Comparison of ENCODE assay signal across 8 cellular contexts in genomic region chr17:49035470-49036269, GRCh38. TPM values are rescaled to one million over a fixed set of nuclear protein-coding genes. Genes with fewer than 3 reads are reported as not detected.
DNase-seq lines count a peak whose midpoint lies in the region; ATAC-seq and TF ChIP-seq lines count a peak whose summit lies in the region.

No MANE protein-coding gene starts in this region.

- peak; percentile 29 for DNase-seq in activated B cell treated with CpG ODN at 0.5 μM for 24 hours
- DNase-seq in fibroblast of lung (ENCODE audit: low read depth in 2 of 2): peak; percentile 33 to 54
- DNase-seq in posterior vena cava (ENCODE audit: low spot score): peak; percentile 86

- no peak overlapping the region for H3K27ac Mint-ChIP-seq in activated B cell treated with CpG ODN at 0.5 μM for 24 hours

- no peaks in the 10 kb centered on the region for H4K20me1 ChIP-seq in fibroblast of lung (ENCODE audit: control insufficient read depth, extremely low read depth, insufficient read depth, low read length)

- H3K4me3 Mint-ChIP-seq in activated B cell treated with CpG ODN at 0.5 μM for 24 hours: no peak overlapping the region

- H2AFZ ChIP-seq in fibroblast of lung (ENCODE audit: low read length): peak overlapping the region; percentile 64

- no peaks in the 10 kb centered on the region for H3K79me2 ChIP-seq in fibroblast of lung (ENCODE audit: control insufficient read depth, insufficient read depth, low read length)

- peaks cover 6% of the 10 kb centered on the region for H3K4me1 Mint-ChIP-seq in activated B cell treated with CpG ODN at 0.5 μM for 24 hours

- H3K27me3 ChIP-seq in fibroblast of lung (ENCODE audit: control insufficient read depth, insufficient read depth, low read length): no peaks in the 10 kb centered on the region

- CTCF ChIA-PET in activated B cell treated with CpG ODN at 0.5 μM for 24 hours (lab: Charles Lee): interaction anchor here (0.6 to 2.7 kb wide), 8 partner anchors 19 to 364 kb away, joined by 3 to 13 read pairs (median 4); no protein-coding TSS in a partner anchor

- peak overlapping the region; percentile 71 for H3K4me2 ChIP-seq in fibroblast of lung (ENCODE audit: extremely low read depth, insufficient read depth, low read length)

- peak overlapping the region; percentile 35; the same call in 1 of the 2 replicates for H3K9ac ChIP-seq in ES-I3 (ENCODE audit: low read depth, low read length)
- no peak overlapping the region for H3K9ac ChIP-seq in fibroblast of lung (ENCODE audit: insufficient read depth, low read length)

- no peaks in the 10 kb centered on the region for H3K36me3 Mint-ChIP-seq in activated B cell treated with CpG ODN at 0.5 μM for 24 hours (ENCODE audit: low read depth)

- peaks cover 8% of the 10 kb centered on the region for H3K27me3 Mint-ChIP-seq in activated B cell treated with CpG ODN at 0.5 μM for 24 hours

- H3K9me3 ChIP-seq in ES-I3 (ENCODE audit: control insufficient read depth, insufficient read depth, low read length) (no peaks in the 10 kb centered on the region), fibroblast of lung (ENCODE audit: control insufficient read depth, insufficient read depth, low read depth, low read length) (no peaks in the 10 kb centered on the region)

- POLR2A ChIA-PET in activated B cell treated with CpG ODN at 0.5 μM for 24 hours (lab: Charles Lee): no interaction called here

- H3K36me3 ChIP-seq in ES-I3 (ENCODE audit: insufficient read depth, low read length): peaks cover 53% of the 10 kb centered on the region
- H3K36me3 ChIP-seq in fibroblast of lung (ENCODE audit: control insufficient read depth, insufficient read depth, low read length): no peaks in the 10 kb centered on the region

- H3K4me3 ChIP-seq in fibroblast of lung (replicated peaks in 1 of 4; ENCODE audit: control extremely low read depth in 1 of 4, insufficient read depth in 1 of 4, low read depth in 3 of 4, low read length in 4 of 4): peak overlapping the region in 2 of 4 experiments; percentile 15 to 33

- peaks cover 2% of the 10 kb centered on the region for H3K9me3 Mint-ChIP-seq in activated B cell treated with CpG ODN at 0.5 μM for 24 hours

- ATAC-seq in activated B cell treated with CpG ODN at 0.5 μM for 24 hours (ENCODE audit: low read depth) (peak; percentile 64), GM18867 (IDR thresholded peaks at IDR 0.05; ENCODE audit: unreplicated experiment) (no peak), GM19455 (IDR thresholded peaks at IDR 0.05; ENCODE audit: unreplicated experiment) (no peak), GM19351 (IDR thresholded peaks at IDR 0.05; ENCODE audit: unreplicated experiment) (no peak)

- H3K27ac ChIP-seq in fibroblast of lung (ENCODE audit: insufficient read depth, low read length): no peak overlapping the region

- intact Hi-C loops in activated B cell treated with CpG ODN at 0.5 μM for 24 hours (cut with micrococcal nuclease): no loop called here
- intact Hi-C loops in posterior vena cava (cut with DNase I): loop anchor here (10.0 kb wide), 3 partner anchors 131 to 231 kb away; partner anchors contain the start of gene UBE2Z (in 1 of the 2)

- peaks cover 16% of the 10 kb centered on the region for H3K4me1 ChIP-seq in ES-I3 (ENCODE audit: insufficient read depth, low read length)
- H3K4me1 ChIP-seq in fibroblast of lung (ENCODE audit: control insufficient read depth, extremely low read depth, insufficient read depth, low read length): no peaks in the 10 kb centered on the region

- TF ChIP-seq CTCF in LNCAP (IDR thresholded peaks at IDR 0.05) (peak; percentile 83), activated B cell treated with CpG ODN at 0.5 μM for 24 hours (IDR thresholded peaks at IDR 0.05) (no peak), fibroblast of lung (conservative IDR thresholded peaks at IDR 0.05 in 1 of 2, IDR thresholded peaks at IDR 0.05 in 1 of 2; ENCODE audit: low read depth in 1 of 2, low read length in 2 of 2) (peak; percentile 90 to 91)

RNA-seq across cellular contexts. Expression of gene IGF2BP1, which starts 38.5 kb away (rescaled TPM):
- total RNA-seq in activated B cell treated with CpG ODN at 0.5 μM for 24 hours (0.10 and 0.40 TPM in 2 replicates), fibroblast of lung (under 0.01 TPM in 2 replicates), posterior vena cava (under 1 TPM in 1 of 2 donors, not detected in 1; 0.05 TPM)
- polyA plus RNA-seq in fibroblast of lung: 1.1 and 1.4 TPM in 2 replicates
- polyA plus RNA-seq in fibroblast of lung (2012): 1.6 and 1.9 TPM in 2 replicates
- polyA minus RNA-seq in fibroblast of lung (ENCODE audit: low replicate concordance): 1.8 and 2.5 TPM in 2 replicates

Comparison
In these comparisons a context has a peak if more than half of its experiments do, and no peak if none do; other contexts are left out.
1. DNase-seq: peak in every context shown above with its lines; median percentile 86 in posterior vena cava; 44 in fibroblast of lung; 29 in activated B cell treated with CpG ODN at 0.5 μM for 24 hours.